1 cellular context compared by ENCODE assay signal in the genomic region with DNA sequence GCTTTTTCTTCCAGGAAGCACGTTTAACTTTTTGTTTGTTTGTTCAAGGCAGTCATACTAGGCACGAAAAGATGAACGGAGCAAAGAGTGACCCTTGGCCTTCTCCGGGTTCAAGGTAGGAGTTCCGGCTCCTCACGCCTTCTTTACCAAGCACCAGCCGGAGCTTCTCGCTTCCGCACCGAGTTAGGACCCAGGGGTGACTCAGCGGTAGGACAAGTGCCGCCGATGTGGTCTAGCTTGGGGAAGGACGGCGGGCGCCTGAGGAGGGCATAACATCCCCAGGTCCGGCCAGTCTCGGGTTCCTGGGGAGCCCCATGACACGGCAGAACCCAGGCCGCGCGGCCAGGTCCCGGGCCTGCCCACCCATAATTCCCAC.
A peak's percentile ranks its signal among the peaks of the same experiment; 100 is the strongest.
TF ChIP-seq lines count a peak whose summit lies in the region.

No MANE protein-coding gene starts in this region.

TF ChIP-seq in HEK293, 187 proteins besides CTCF, POLR2A, EP300 and RAD21 (continued from another document):
- TF ChIP-seq, protein P1, sequence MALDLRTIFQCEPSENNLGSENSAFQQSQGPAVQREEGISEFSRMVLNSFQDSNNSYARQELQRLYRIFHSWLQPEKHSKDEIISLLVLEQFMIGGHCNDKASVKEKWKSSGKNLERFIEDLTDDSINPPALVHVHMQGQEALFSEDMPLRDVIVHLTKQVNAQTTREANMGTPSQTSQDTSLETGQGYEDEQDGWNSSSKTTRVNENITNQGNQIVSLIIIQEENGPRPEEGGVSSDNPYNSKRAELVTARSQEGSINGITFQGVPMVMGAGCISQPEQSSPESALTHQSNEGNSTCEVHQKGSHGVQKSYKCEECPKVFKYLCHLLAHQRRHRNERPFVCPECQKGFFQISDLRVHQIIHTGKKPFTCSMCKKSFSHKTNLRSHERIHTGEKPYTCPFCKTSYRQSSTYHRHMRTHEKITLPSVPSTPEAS (tag by site-specific recombination; IDR thresholded peaks at IDR 0.05): no peak
- TF ChIP-seq, protein P2, sequence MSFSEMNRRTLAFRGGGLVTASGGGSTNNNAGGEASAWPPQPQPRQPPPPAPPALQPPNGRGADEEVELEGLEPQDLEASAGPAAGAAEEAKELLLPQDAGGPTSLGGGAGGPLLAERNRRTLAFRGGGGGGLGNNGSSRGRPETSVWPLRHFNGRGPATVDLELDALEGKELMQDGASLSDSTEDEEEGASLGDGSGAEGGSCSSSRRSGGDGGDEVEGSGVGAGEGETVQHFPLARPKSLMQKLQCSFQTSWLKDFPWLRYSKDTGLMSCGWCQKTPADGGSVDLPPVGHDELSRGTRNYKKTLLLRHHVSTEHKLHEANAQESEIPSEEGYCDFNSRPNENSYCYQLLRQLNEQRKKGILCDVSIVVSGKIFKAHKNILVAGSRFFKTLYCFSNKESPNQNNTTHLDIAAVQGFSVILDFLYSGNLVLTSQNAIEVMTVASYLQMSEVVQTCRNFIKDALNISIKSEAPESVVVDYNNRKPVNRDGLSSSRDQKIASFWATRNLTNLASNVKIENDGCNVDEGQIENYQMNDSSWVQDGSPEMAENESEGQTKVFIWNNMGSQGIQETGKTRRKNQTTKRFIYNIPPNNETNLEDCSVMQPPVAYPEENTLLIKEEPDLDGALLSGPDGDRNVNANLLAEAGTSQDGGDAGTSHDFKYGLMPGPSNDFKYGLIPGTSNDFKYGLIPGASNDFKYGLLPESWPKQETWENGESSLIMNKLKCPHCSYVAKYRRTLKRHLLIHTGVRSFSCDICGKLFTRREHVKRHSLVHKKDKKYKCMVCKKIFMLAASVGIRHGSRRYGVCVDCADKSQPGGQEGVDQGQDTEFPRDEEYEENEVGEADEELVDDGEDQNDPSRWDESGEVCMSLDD (tag by site-specific recombination; IDR thresholded peaks at IDR 0.05): peak; percentile 57; the same call in 1 of the 2 replicates
- peak; percentile 89 for TF ChIP-seq SCRT2 (tag by site-specific recombination; IDR thresholded peaks at IDR 0.05)
- TF ChIP-seq ZNF600 (tag by site-specific recombination; IDR thresholded peaks at IDR 0.05): peak; percentile 96
- 0 out of 2 replicates have a peak, but pooled peaks have one; percentile 14 for TF ChIP-seq ZNF777 (tag by site-specific recombination; IDR thresholded peaks at IDR 0.05; ENCODE audit: borderline replicate concordance)
- TF ChIP-seq, protein P3, sequence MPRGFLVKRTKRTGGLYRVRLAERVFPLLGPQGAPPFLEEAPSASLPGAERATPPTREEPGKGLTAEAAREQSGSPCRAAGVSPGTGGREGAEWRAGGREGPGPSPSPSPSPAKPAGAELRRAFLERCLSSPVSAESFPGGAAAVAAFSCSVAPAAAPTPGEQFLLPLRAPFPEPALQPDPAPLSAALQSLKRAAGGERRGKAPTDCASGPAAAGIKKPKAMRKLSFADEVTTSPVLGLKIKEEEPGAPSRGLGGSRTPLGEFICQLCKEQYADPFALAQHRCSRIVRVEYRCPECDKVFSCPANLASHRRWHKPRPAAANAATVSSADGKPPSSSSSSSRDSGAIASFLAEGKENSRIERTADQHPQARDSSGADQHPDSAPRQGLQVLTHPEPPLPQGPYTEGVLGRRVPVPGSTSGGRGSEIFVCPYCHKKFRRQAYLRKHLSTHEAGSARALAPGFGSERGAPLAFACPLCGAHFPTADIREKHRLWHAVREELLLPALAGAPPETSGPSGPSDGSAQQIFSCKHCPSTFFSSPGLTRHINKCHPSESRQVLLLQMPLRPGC (tag by site-specific recombination; IDR thresholded peaks at IDR 0.05): 0 out of 2 replicates have a peak, but pooled peaks have one; percentile 49
- TF ChIP-seq ZFP37 (tag by site-specific recombination; IDR thresholded peaks at IDR 0.05): peak; percentile 82; the same call in 1 of the 2 replicates
- TF ChIP-seq, protein P4, sequence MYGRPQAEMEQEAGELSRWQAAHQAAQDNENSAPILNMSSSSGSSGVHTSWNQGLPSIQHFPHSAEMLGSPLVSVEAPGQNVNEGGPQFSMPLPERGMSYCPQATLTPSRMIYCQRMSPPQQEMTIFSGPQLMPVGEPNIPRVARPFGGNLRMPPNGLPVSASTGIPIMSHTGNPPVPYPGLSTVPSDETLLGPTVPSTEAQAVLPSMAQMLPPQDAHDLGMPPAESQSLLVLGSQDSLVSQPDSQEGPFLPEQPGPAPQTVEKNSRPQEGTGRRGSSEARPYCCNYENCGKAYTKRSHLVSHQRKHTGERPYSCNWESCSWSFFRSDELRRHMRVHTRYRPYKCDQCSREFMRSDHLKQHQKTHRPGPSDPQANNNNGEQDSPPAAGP (tag by site-specific recombination; IDR thresholded peaks at IDR 0.05): peak; percentile 33; the same call in 1 of the 2 replicates
- TF ChIP-seq ZBTB8A (tag by site-specific recombination; IDR thresholded peaks at IDR 0.05): 0 out of 2 replicates have a peak, but pooled peaks have one; percentile 22
- peak; percentile 52 for TF ChIP-seq ZEB2 (tag by site-specific recombination; IDR thresholded peaks at IDR 0.05)
- no peak for TF ChIP-seq ZNF292 (tag by site-specific recombination; IDR thresholded peaks at IDR 0.05; ENCODE audit: borderline replicate concordance, low read depth)
- TF ChIP-seq ZBTB17 (tag by site-specific recombination; IDR thresholded peaks at IDR 0.05): peak; percentile 62
- TF ChIP-seq, protein P5, sequence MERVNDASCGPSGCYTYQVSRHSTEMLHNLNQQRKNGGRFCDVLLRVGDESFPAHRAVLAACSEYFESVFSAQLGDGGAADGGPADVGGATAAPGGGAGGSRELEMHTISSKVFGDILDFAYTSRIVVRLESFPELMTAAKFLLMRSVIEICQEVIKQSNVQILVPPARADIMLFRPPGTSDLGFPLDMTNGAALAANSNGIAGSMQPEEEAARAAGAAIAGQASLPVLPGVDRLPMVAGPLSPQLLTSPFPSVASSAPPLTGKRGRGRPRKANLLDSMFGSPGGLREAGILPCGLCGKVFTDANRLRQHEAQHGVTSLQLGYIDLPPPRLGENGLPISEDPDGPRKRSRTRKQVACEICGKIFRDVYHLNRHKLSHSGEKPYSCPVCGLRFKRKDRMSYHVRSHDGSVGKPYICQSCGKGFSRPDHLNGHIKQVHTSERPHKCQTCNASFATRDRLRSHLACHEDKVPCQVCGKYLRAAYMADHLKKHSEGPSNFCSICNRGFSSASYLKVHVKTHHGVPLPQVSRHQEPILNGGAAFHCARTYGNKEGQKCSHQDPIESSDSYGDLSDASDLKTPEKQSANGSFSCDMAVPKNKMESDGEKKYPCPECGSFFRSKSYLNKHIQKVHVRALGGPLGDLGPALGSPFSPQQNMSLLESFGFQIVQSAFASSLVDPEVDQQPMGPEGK (tag by site-specific recombination; IDR thresholded peaks at IDR 0.05): peak; percentile 62; the same call in 1 of the 2 replicates
- TF ChIP-seq ZFP69B (tag by site-specific recombination; IDR thresholded peaks at IDR 0.05): peak; percentile 58; the same call in 1 of the 2 replicates
- TF ChIP-seq ZNF792 (tag by site-specific recombination; IDR thresholded peaks at IDR 0.05): peak; percentile 37; the same call in 1 of the 2 replicates
- no peak for TF ChIP-seq ZNF830 (tag by site-specific recombination; IDR thresholded peaks at IDR 0.05; ENCODE audit: low read depth)
- TF ChIP-seq ZNF366 (tag by site-specific recombination; conservative IDR thresholded peaks at IDR 0.05): peak; percentile 56
- no peak for TF ChIP-seq IKZF3 (tag by site-specific recombination; IDR thresholded peaks at IDR 0.05)
- peak; percentile 54; the same call in 1 of the 2 replicates for TF ChIP-seq ZNF394 (tag by site-specific recombination; IDR thresholded peaks at IDR 0.05; ENCODE audit: borderline replicate concordance)
- TF ChIP-seq, protein P6, sequence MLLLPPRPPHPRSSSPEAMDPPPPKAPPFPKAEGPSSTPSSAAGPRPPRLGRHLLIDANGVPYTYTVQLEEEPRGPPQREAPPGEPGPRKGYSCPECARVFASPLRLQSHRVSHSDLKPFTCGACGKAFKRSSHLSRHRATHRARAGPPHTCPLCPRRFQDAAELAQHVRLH (tag by site-specific recombination; IDR thresholded peaks at IDR 0.05): peak; percentile 26; the same call in 1 of the 2 replicates
- TF ChIP-seq OSR2 (tag by site-specific recombination; IDR thresholded peaks at IDR 0.05): 0 out of 2 replicates have a peak, but pooled peaks have one; percentile 29
- TF ChIP-seq, protein P7, sequence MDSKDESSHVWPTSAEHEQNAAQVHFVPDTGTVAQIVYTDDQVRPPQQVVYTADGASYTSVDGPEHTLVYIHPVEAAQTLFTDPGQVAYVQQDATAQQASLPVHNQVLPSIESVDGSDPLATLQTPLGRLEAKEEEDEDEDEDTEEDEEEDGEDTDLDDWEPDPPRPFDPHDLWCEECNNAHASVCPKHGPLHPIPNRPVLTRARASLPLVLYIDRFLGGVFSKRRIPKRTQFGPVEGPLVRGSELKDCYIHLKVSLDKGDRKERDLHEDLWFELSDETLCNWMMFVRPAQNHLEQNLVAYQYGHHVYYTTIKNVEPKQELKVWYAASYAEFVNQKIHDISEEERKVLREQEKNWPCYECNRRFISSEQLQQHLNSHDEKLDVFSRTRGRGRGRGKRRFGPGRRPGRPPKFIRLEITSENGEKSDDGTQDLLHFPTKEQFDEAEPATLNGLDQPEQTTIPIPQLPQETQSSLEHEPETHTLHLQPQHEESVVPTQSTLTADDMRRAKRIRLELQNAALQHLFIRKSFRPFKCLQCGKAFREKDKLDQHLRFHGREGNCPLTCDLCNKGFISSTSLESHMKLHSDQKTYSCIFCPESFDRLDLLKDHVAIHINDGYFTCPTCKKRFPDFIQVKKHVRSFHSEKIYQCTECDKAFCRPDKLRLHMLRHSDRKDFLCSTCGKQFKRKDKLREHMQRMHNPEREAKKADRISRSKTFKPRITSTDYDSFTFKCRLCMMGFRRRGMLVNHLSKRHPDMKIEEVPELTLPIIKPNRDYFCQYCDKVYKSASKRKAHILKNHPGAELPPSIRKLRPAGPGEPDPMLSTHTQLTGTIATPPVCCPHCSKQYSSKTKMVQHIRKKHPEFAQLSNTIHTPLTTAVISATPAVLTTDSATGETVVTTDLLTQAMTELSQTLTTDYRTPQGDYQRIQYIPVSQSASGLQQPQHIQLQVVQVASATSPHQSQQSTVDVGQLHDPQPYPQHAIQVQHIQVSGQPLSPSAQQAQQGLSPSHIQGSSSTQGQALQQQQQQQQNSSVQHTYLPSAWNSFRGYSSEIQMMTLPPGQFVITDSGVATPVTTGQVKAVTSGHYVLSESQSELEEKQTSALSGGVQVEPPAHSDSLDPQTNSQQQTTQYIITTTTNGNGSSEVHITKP (tag by site-specific recombination; IDR thresholded peaks at IDR 0.05): no peak
- TF ChIP-seq ZSCAN30 (tag by site-specific recombination; IDR thresholded peaks at IDR 0.05): 0 out of 2 replicates have a peak, but pooled peaks have one; percentile 71
- TF ChIP-seq YY1 (tag by site-specific recombination; IDR thresholded peaks at IDR 0.05): 0 out of 2 replicates have a peak, but pooled peaks have one; percentile 15
- peak; percentile 54; the same call in 1 of the 2 replicates for TF ChIP-seq MZF1 (tag by site-specific recombination; IDR thresholded peaks at IDR 0.05; ENCODE audit: borderline replicate concordance)
- peak; percentile 87 for TF ChIP-seq ZNF423 (tag by site-specific recombination; IDR thresholded peaks at IDR 0.05)
- peak; percentile 100 for TF ChIP-seq ZNF10 (tag by site-specific recombination; IDR thresholded peaks at IDR 0.05)
